15 cellular contexts compared by ENCODE assay signal in the genomic region with DNA sequence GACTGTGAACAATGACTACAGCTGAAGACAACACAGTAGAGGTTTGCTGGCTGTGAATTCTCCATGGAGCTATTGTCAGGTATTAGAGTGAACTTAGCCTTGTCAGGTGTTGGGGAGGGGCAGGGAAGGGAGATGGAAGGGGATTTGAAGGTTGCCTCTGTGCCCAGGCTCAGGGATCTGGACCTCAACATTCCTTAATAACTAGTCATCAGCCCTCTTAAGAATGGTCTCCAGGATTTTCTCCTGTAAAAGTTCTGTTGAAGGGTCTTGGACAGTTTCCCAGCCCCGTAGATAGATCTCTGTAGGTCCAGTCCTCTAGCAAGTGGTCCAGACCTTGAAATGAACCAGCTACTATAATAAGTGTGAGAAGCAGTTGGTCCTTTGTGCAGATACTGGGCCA.
"Had no signal": no experiment of that assay in that cellular context is flagged by ENCODE, and none has a peak within 500 bp of the region (broad histone marks: within the 10 kb centered on the region; RNA-seq: fewer than 3 reads in every experiment).

No MANE protein-coding gene starts in this region.

- ATAC-seq: activated T-helper 17 cell treated with anti-CD3 and anti-CD28 coated beads, Interleukin-2, amount 50 U/mL, for 72 hours; stimulated activated naive CD8-positive, alpha-beta T cell treated with anti-CD3 and anti-CD28 coated beads, Interleukin-15, Interleukin-2, amounts not matched to agents 100 U/mL and 50 U/mL, for 24 hours had no signal

- DNase-seq: activated CD4-positive, alpha-beta T cell treated with anti-CD3 and anti-CD28 coated beads, Interleukin-2, amount 50 U/mL, for 48 hours; activated naive CD4-positive, alpha-beta T cell; aorta; hypothalamus; left ventricle myocardium inferior; mammary epithelial cell; retina; stimulated activated CD4-positive, alpha-beta T cell treated with anti-CD3 and anti-CD28 coated beads, Interleukin-12 subunit alpha, Interleukin-12 subunit beta, amount 100 ng/mL, for 4 hours; stimulated activated CD4-positive, alpha-beta T cell treated with anti-CD3 and anti-CD28 coated beads, Interleukin-2, amount 100 ng/mL, for 24 hours; stimulated activated naive CD8-positive, alpha-beta T cell treated with anti-CD3 and anti-CD28 coated beads, Interleukin-15, Interleukin-2, amounts not matched to agents 100 U/mL and 50 U/mL, for 24 hours; substantia nigra; tibial artery had no signal

- H3K27ac ChIP-seq: breast epithelium, coronary artery, left ventricle myocardium inferior, tibial artery had no signal
